Comparison of ENCODE assay signal across 19 cellular contexts in genomic region chr9:4365055-4365454, GRCh38.
DNase-seq lines count a peak whose midpoint lies in the region; ATAC-seq lines count a peak whose summit lies in the region.
"Had no signal": no experiment of that assay in that cellular context is flagged by ENCODE, and none has a peak within 500 bp of the region (broad histone marks: within the 10 kb centered on the region; RNA-seq: fewer than 3 reads in every experiment).

No MANE protein-coding gene starts in this region.

- peak; percentile 60 to 84 for ATAC-seq in activated CD4-positive, CD25-positive, alpha-beta regulatory T cell treated with anti-CD3 and anti-CD28 coated beads, Interleukin-2, amount 50 U/mL, for 24 hours
- ATAC-seq in HG03280 (IDR thresholded peaks at IDR 0.05; ENCODE audit: unreplicated experiment), result peak; percentile 46
- ATAC-seq: Panc1 had no signal

- no peak for DNase-seq in activated CD4-positive, CD25-positive, alpha-beta regulatory T cell (lab: John Stamatoyannopoulos, UW)
- peak; percentile 39 to 52 for DNase-seq in activated T-cell treated with anti-CD3 and anti-CD28 coated beads, Interleukin-2, amount 50 U/mL, for 48 hours
- DNase-seq in activated T-cell treated with anti-CD3 and anti-CD28 coated beads for 4 hours (no peak), NCI-H146 (lab: John Stamatoyannopoulos, UW) (no peak)
- peak; percentile 13 for DNase-seq in stimulated activated CD4-positive, alpha-beta T cell treated with anti-CD3 and anti-CD28 coated beads, Interleukin-2, amount 100 ng/mL, for 48 hours
- no peak for DNase-seq in NK-92 treated with Interleukin-12 subunit alpha and Interleukin-12 subunit beta, amount 100 ng/mL, for 24 hours (lab: John Stamatoyannopoulos, UW)
- DNase-seq: 8988T; BE2C; Calu3; CD4-positive, alpha-beta T cell; DMS53; H7; NCI-H1048; NCI-H1436 treated with DMSO at 0.1 percent for 48 hours; NCI-H2081; NCI-H510A had no signal

Comparison
In these comparisons a context has a peak if more than half of its experiments do, and no peak if none do; other contexts are left out.
1. DNase-seq: peak in activated T-cell treated with anti-CD3 and anti-CD28 coated beads, Interleukin-2, amount 50 U/mL, for 48 hours (2 of 2) and stimulated activated CD4-positive, alpha-beta T cell treated with anti-CD3 and anti-CD28 coated beads, Interleukin-2, amount 100 ng/mL, for 48 hours (2 of 2); none in activated CD4-positive, CD25-positive, alpha-beta regulatory T cell (0 of 4), activated T-cell treated with anti-CD3 and anti-CD28 coated beads for 4 hours (single experiment), NCI-H146 (single experiment) and NK-92 treated with Interleukin-12 subunit alpha and Interleukin-12 subunit beta, amount 100 ng/mL, for 24 hours (single experiment).